15 cellular contexts compared by ENCODE assay signal in genomic region chr7:10537764-10538163, GRCh38.
"Had no signal": no experiment of that assay in that cellular context is flagged by ENCODE, and none has a peak within 500 bp of the region (broad histone marks: within the 10 kb centered on the region; RNA-seq: fewer than 3 reads in every experiment).

No MANE protein-coding gene starts in this region.

- H3K9me3 Mint-ChIP-seq: activated naive CD4-positive, alpha-beta T cell treated with anti-CD3 and anti-CD28 coated beads, Interleukin-2, amount 50 U/mL, for 72 hours; nephron had no signal

- DNase-seq: activated CD4-positive, alpha-beta T cell treated with anti-CD3 and anti-CD28 coated beads for 1 hour; activated CD4-positive, alpha-beta T cell treated with anti-CD3 and anti-CD28 coated beads, Interleukin-2, amount 50 U/mL, for 48 hours; activated gamma-delta T cell; adrenal gland; cortex of kidney; effector CD4-positive, alpha-beta T cell; heart left ventricle; left lung; midbrain; nucleus accumbens; stimulated activated naive B cell treated with anti-CD40 and anti-IgM and Interleukin-4, amounts not matched to agents 10 μg/mL and 1 μg/mL and 100 μg/mL, for 72 hours; upper lobe of left lung; WERI-Rb-1 had no signal

- H3K4me1 Mint-ChIP-seq: nephron; stimulated activated naive B cell treated with anti-CD40 and anti-IgM and Interleukin-4, amounts not matched to agents 10 μg/mL and 1 μg/mL and 100 μg/mL, for 72 hours had no signal

- H3K27me3 Mint-ChIP-seq: stimulated activated naive B cell treated with anti-CD40 and anti-IgM and Interleukin-4, amounts not matched to agents 10 μg/mL and 1 μg/mL and 100 μg/mL, for 72 hours had no signal

- H3K4me3 Mint-ChIP-seq: nephron; stimulated activated naive B cell treated with anti-CD40 and anti-IgM and Interleukin-4, amounts not matched to agents 10 μg/mL and 1 μg/mL and 100 μg/mL, for 72 hours had no signal

- H3K27ac Mint-ChIP-seq: activated naive CD4-positive, alpha-beta T cell treated with anti-CD3 and anti-CD28 coated beads, Interleukin-2, amount 50 U/mL, for 72 hours; nephron; stimulated activated naive B cell treated with anti-CD40 and anti-IgM and Interleukin-4, amounts not matched to agents 10 μg/mL and 1 μg/mL and 100 μg/mL, for 72 hours had no signal

- ATAC-seq: activated naive CD4-positive, alpha-beta T cell treated with anti-CD3 and anti-CD28 coated beads, Interleukin-2, amount 50 U/mL, for 72 hours; heart left ventricle; left lung; stimulated activated naive B cell treated with anti-CD40 and anti-IgM and Interleukin-4, amounts not matched to agents 10 μg/mL and 1 μg/mL and 100 μg/mL, for 72 hours had no signal

- H3K36me3 Mint-ChIP-seq: activated naive CD4-positive, alpha-beta T cell treated with anti-CD3 and anti-CD28 coated beads, Interleukin-2, amount 50 U/mL, for 72 hours; stimulated activated naive B cell treated with anti-CD40 and anti-IgM and Interleukin-4, amounts not matched to agents 10 μg/mL and 1 μg/mL and 100 μg/mL, for 72 hours had no signal
